In genomic region chr3:106025151-106025722, GRCh38 we compare ENCODE assay signal across 11 cellular contexts.
A peak's percentile ranks its signal among the peaks of the same experiment; 100 is the strongest.
DNase-seq lines count a peak whose midpoint lies in the region; ATAC-seq and TF ChIP-seq lines count a peak whose summit lies in the region.
"Had no signal": no experiment of that assay in that cellular context is flagged by ENCODE, and none has a peak within 500 bp of the region (broad histone marks: within the 10 kb centered on the region; RNA-seq: fewer than 3 reads in every experiment).

No MANE protein-coding gene starts in this region.

- peak overlapping the region; percentile 19 for H3K9ac ChIP-seq in mesenchymal stem cell (ENCODE audit: low read length)

- no peak for ATAC-seq in GM19328 (IDR thresholded peaks at IDR 0.05; ENCODE audit: unreplicated experiment)
- ATAC-seq: stimulated activated naive CD8-positive, alpha-beta T cell treated with anti-CD3 and anti-CD28 coated beads, Interleukin-15, amount 100 ng/mL, for 72 hours had no signal

- peak overlapping the region; percentile 3 for H2AFZ ChIP-seq in mesenchymal stem cell (ENCODE audit: low read depth, low read length)

- TF ChIP-seq EP300 in esophagus muscularis mucosa (IDR thresholded peaks at IDR 0.05), result no peak

- intact Hi-C loops in breast epithelium (cut with DNase I; ENCODE audit: low total_unique reads), result no loop called here
- intact Hi-C loops in A673 (cut with micrococcal nuclease; ENCODE audit: unreplicated experiment), result no loop called here
- intact Hi-C loops in esophagus muscularis mucosa (cut with DNase I), result no loop called here

- no peak overlapping the region for H3K14ac ChIP-seq in mesenchymal stem cell (ENCODE audit: low read length in 2 of 2)

- H3K9me3 ChIP-seq in breast epithelium, result no peaks in the 10 kb centered on the region
- no peaks in the 10 kb centered on the region for H3K9me3 ChIP-seq in mesenchymal stem cell (ENCODE audit: control insufficient read depth, low read length)
- no peaks in the 10 kb centered on the region for H3K9me3 ChIP-seq in WERI-Rb-1 (ENCODE audit: severe bottlenecking)
- H3K9me3 ChIP-seq in A673 (ENCODE audit: low read depth, low read length, poor library complexity, severe bottlenecking), result no peaks in the 10 kb centered on the region
- H3K9me3 ChIP-seq in esophagus muscularis mucosa, result no peaks in the 10 kb centered on the region

- no peaks in the 10 kb centered on the region for H3K79me1 ChIP-seq in mesenchymal stem cell (replicated peaks; ENCODE audit: low read length, poor library complexity, severe bottlenecking)

- no peaks in the 10 kb centered on the region for H3K36me3 ChIP-seq in breast epithelium
- no peaks in the 10 kb centered on the region for H3K36me3 ChIP-seq in mesenchymal stem cell (ENCODE audit: control insufficient read depth in 1 of 2, insufficient read depth in 2 of 2, low read depth in 1 of 2, low read length in 2 of 2)
- no peaks in the 10 kb centered on the region for H3K36me3 ChIP-seq in WERI-Rb-1
- H3K36me3 ChIP-seq in A673 (ENCODE audit: insufficient read depth, low read length, poor library complexity, severe bottlenecking), result no peaks in the 10 kb centered on the region
- H3K36me3 ChIP-seq in esophagus muscularis mucosa, result no peaks in the 10 kb centered on the region

- no peak overlapping the region for H3K4ac ChIP-seq in mesenchymal stem cell (ENCODE audit: low read depth in 1 of 2, low read length in 2 of 2)

- H4K8ac ChIP-seq in mesenchymal stem cell (ENCODE audit: low read length), result peak overlapping the region; percentile 89

- CTCF ChIA-PET in A673 (lab: Charles Lee), result no interaction called here

- peak overlapping the region; percentile 11 for H2BK120ac ChIP-seq in mesenchymal stem cell (ENCODE audit: low read depth, low read length)

- POLR2A ChIA-PET in A673 (lab: Charles Lee; ENCODE audit: low non-redundant PET), result no interaction called here

- 56% methylated on average over 3 of the region's 4 CpGs for WGBS in mesenchymal stem cell
- 63% methylated on average over 4 of the region's 4 CpGs for WGBS in esophagus muscularis mucosa

- BruUV-seq in A673 (replicated peaks; lab: Mats Ljungman, UMichigan), result no TSS peak

- H3K23ac ChIP-seq in mesenchymal stem cell (ENCODE audit: low read length in 2 of 2), result no peak overlapping the region

- peak overlapping the region; percentile 43 for H4K91ac ChIP-seq in mesenchymal stem cell (ENCODE audit: low read length)

- H2BK12ac ChIP-seq in mesenchymal stem cell (ENCODE audit: low read length in 2 of 2), result peak overlapping the region in 1 of 2 experiments; percentile 84

- no peaks in the 10 kb centered on the region for H3K4me1 ChIP-seq in breast epithelium
- H3K4me1 ChIP-seq in mesenchymal stem cell (ENCODE audit: control insufficient read depth, insufficient read depth, low read depth, low read length), result no peaks in the 10 kb centered on the region
- no peaks in the 10 kb centered on the region for H3K4me1 ChIP-seq in A673 (ENCODE audit: insufficient read depth, low read length, poor library complexity, severe bottlenecking)
- H3K4me1 ChIP-seq in esophagus muscularis mucosa, result peaks cover 0 to 4% (median 0%) of the 10 kb centered on the region in 4 donors

- DNase-seq in DMS153 treated with DMSO at 0.1 percent for 48 hours (lab: John Stamatoyannopoulos, UW; ENCODE audit: unreplicated experiment), result peak; percentile 81
- DNase-seq in NCI-H2029 treated with DMSO at 0.1 percent for 48 hours (lab: John Stamatoyannopoulos, UW), result peak; percentile 96
- DNase-seq in breast epithelium (ENCODE audit: low spot score in 2 of 2), result no peak
- peak; percentile 22 for DNase-seq in mesenchymal stem cell
- no peak for DNase-seq in WERI-Rb-1
- no peak for DNase-seq in A673 (ENCODE audit: low spot score)
- no peak for DNase-seq in esophagus muscularis mucosa (ENCODE audit: extremely low spot score)
- DNase-seq: dermis blood vessel endothelial cell; kidney glomerular epithelial cell; stimulated activated naive CD8-positive, alpha-beta T cell treated with anti-CD3 and anti-CD28 coated beads, Interleukin-15, amount 100 ng/mL, for 72 hours had no signal

- TF ChIP-seq CTCF in breast epithelium (IDR thresholded peaks at IDR 0.05) (no peak), WERI-Rb-1 (IDR thresholded peaks at IDR 0.05; ENCODE audit: low read depth, low read length) (no peak), A673 (conservative IDR thresholded peaks at IDR 0.05; ENCODE audit: low read depth, low read length) (no peak), esophagus muscularis mucosa (IDR thresholded peaks at IDR 0.05) (no peak)

- peak overlapping the region; percentile 26 for H2BK15ac ChIP-seq in mesenchymal stem cell (ENCODE audit: low read depth, poor library complexity, severe bottlenecking)

- peak overlapping the region; percentile 7 to 77 for H3K27ac ChIP-seq in breast epithelium
- H3K27ac ChIP-seq in mesenchymal stem cell (ENCODE audit: low read length, poor library complexity, severe bottlenecking), result no peak overlapping the region
- no peak overlapping the region for H3K27ac ChIP-seq in WERI-Rb-1
- no peak overlapping the region for H3K27ac ChIP-seq in A673 (ENCODE audit: low read depth, low read length, poor library complexity, severe bottlenecking)
- no peak overlapping the region for H3K27ac ChIP-seq in esophagus muscularis mucosa (replicated peaks in 1 of 4)

- TF ChIP-seq POLR2A in breast epithelium (IDR thresholded peaks at IDR 0.05), result no peak
- no peak for TF ChIP-seq POLR2A in esophagus muscularis mucosa (IDR thresholded peaks at IDR 0.05; ENCODE audit: low read depth)

- H3K4me3 ChIP-seq in breast epithelium (no peak overlapping the region), mesenchymal stem cell (ENCODE audit: insufficient read depth in 1 of 2, low read depth in 1 of 2, low read length in 2 of 2) (no peak overlapping the region), WERI-Rb-1 (ENCODE audit: low read depth, low read length) (no peak overlapping the region), A673 (ENCODE audit: low read depth, low read length, poor library complexity, severe bottlenecking) (no peak overlapping the region), esophagus muscularis mucosa (no peak overlapping the region)

- peak overlapping the region; percentile 1 to 73 for H3K18ac ChIP-seq in mesenchymal stem cell (ENCODE audit: low read depth in 1 of 2, low read length in 2 of 2)

- H2BK5ac ChIP-seq in mesenchymal stem cell (ENCODE audit: low read depth, low read length, poor library complexity, severe bottlenecking), result no peak overlapping the region

- H2AK5ac ChIP-seq in mesenchymal stem cell (ENCODE audit: low read length, severe bottlenecking), result no peak overlapping the region

- H3K27me3 ChIP-seq in breast epithelium, result no peaks in the 10 kb centered on the region
- H3K27me3 ChIP-seq in mesenchymal stem cell (ENCODE audit: control insufficient read depth in 1 of 2, insufficient read depth in 1 of 2, low read length in 2 of 2), result no peaks in the 10 kb centered on the region
- H3K27me3 ChIP-seq in WERI-Rb-1 (ENCODE audit: insufficient read depth, low read depth, severe bottlenecking), result no peaks in the 10 kb centered on the region
- H3K27me3 ChIP-seq in A673 (replicated peaks; ENCODE audit: insufficient read depth, low read depth, low read length, poor library complexity), result no peaks in the 10 kb centered on the region
- no peaks in the 10 kb centered on the region for H3K27me3 ChIP-seq in esophagus muscularis mucosa

- H3K4me2 ChIP-seq in mesenchymal stem cell (ENCODE audit: low read length, poor library complexity, severe bottlenecking), result no peak overlapping the region

Comparison
In these comparisons a context has a peak if more than half of its experiments do, and no peak if none do; other contexts are left out.
1. DNase-seq: peak in DMS153 treated with DMSO at 0.1 percent for 48 hours (single experiment), NCI-H2029 treated with DMSO at 0.1 percent for 48 hours (single experiment) and mesenchymal stem cell (single experiment); none in breast epithelium (0 of 2), WERI-Rb-1 (single experiment), A673 (single experiment) and esophagus muscularis mucosa (single experiment).
2. H3K27ac ChIP-seq: peak in breast epithelium (2 of 2); none in mesenchymal stem cell (single experiment), WERI-Rb-1 (single experiment), A673 (single experiment) and esophagus muscularis mucosa (0 of 4).